ENCODE assay signal across 8 cellular contexts in the genomic region with DNA sequence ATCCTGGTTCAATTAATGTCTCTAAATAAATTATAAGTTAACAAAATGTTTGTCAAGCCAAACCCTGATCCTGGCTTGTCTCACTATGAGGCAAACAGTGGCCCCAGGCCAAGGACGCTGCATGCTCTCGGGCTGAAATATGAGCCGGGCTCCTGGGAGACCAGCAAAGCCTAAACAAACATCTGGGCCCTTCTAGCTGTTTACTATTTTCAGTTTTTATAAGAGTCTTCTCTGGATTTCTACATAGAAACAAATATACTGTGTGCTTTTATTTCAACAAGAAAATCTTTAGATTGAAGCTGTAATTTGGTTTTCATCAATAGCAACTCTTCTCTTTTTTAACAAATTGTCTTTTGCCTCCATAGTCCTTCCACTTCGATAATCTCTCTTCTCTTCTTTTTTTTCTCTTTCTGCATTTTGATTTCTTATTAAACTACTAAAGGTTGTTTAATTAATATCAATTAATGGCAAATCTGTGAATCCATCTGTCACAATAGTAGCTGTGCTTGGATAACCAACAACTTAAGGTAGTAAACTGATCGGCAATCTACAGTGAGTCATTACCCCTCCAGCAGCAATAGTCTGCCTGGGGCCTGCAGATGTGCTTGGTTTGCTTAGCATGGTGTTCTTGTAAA.
DNase-seq lines count a peak whose midpoint lies in the region; ATAC-seq and TF ChIP-seq lines count a peak whose summit lies in the region.

No MANE protein-coding gene starts in this region.

- no peak overlapping the region for H3K27ac Mint-ChIP-seq in activated CD8-positive, alpha-beta T cell treated with anti-CD3 and anti-CD28 coated beads for 36 hours

- POLR2A ChIA-PET in activated CD8-positive, alpha-beta T cell treated with anti-CD3 and anti-CD28 coated beads for 36 hours (lab: Charles Lee): no interaction called here

- intact Hi-C loops in breast epithelium (cut with DNase I; ENCODE audit: low total_unique reads) (no loop called here), lower leg skin (cut with DNase I; ENCODE audit: low total_unique reads) (no loop called here)
- intact Hi-C loops in activated CD8-positive, alpha-beta T cell treated with anti-CD3 and anti-CD28 coated beads for 36 hours (cut with micrococcal nuclease): no loop called here

- H3K4me1 Mint-ChIP-seq in activated CD8-positive, alpha-beta T cell treated with anti-CD3 and anti-CD28 coated beads for 36 hours (ENCODE audit: low read depth): no peaks in the 10 kb centered on the region

- no peaks in the 10 kb centered on the region for H3K9me3 Mint-ChIP-seq in activated CD8-positive, alpha-beta T cell treated with anti-CD3 and anti-CD28 coated beads for 36 hours

- H3K4me1 ChIP-seq in breast epithelium: no peaks in the 10 kb centered on the region

- H3K36me3 ChIP-seq in breast epithelium: no peaks in the 10 kb centered on the region

- no peak for ATAC-seq in activated CD8-positive, alpha-beta T cell treated with anti-CD3 and anti-CD28 coated beads for 36 hours
- ATAC-seq in HG03354 (IDR thresholded peaks at IDR 0.05; ENCODE audit: poor library complexity, severe bottlenecking, unreplicated experiment) (no peak), HG02884 (IDR thresholded peaks at IDR 0.05; ENCODE audit: unreplicated experiment) (no peak)

- TF ChIP-seq CTCF in AG10803 (conservative IDR thresholded peaks at IDR 0.05; ENCODE audit: low read length) (no peak), breast epithelium (IDR thresholded peaks at IDR 0.05) (no peak), lower leg skin (IDR thresholded peaks at IDR 0.05) (no peak)
- TF ChIP-seq CTCF in activated CD8-positive, alpha-beta T cell treated with anti-CD3 and anti-CD28 coated beads for 36 hours (IDR thresholded peaks at IDR 0.05): no peak

- no peaks in the 10 kb centered on the region for H3K9me3 ChIP-seq in breast epithelium

- H3K27me3 ChIP-seq in breast epithelium: no peaks in the 10 kb centered on the region

- H3K36me3 Mint-ChIP-seq in activated CD8-positive, alpha-beta T cell treated with anti-CD3 and anti-CD28 coated beads for 36 hours (ENCODE audit: low read depth): no peaks in the 10 kb centered on the region

- WGBS in lower leg skin, 2 donors: 24% methylated on average over 5 of the region's 5 CpGs

- DNase-seq in AG10803 (ENCODE audit: low read depth) (peak; percentile 72), NCI-H1694 (lab: John Stamatoyannopoulos, UW) (peak; percentile 59), breast epithelium (ENCODE audit: low spot score in 2 of 2) (peak; percentile 68 to 82), lower leg skin (ENCODE audit: low spot score in 2 of 2) (peak; percentile 70 to 93), NCI-H2227 (lab: John Stamatoyannopoulos, UW; ENCODE audit: unreplicated experiment) (no peak)
- DNase-seq in activated CD8-positive, alpha-beta T cell treated with anti-CD3 and anti-CD28 coated beads for 36 hours: no peak

- no peak for TF ChIP-seq POLR2A in breast epithelium (IDR thresholded peaks at IDR 0.05)
- TF ChIP-seq POLR2A in lower leg skin (IDR thresholded peaks at IDR 0.05): no peak

- peak overlapping the region; percentile 49 to 60 for H3K27ac ChIP-seq in breast epithelium

- CTCF ChIA-PET in activated CD8-positive, alpha-beta T cell treated with anti-CD3 and anti-CD28 coated beads for 36 hours (lab: Charles Lee): no interaction called here

- peaks cover 15% of the 10 kb centered on the region for H3K27me3 Mint-ChIP-seq in activated CD8-positive, alpha-beta T cell treated with anti-CD3 and anti-CD28 coated beads for 36 hours

- H3K4me3 Mint-ChIP-seq in activated CD8-positive, alpha-beta T cell treated with anti-CD3 and anti-CD28 coated beads for 36 hours: no peak overlapping the region

- H3K4me3 ChIP-seq in AG10803 (ENCODE audit: low read length): no peak overlapping the region
- H3K4me3 ChIP-seq in breast epithelium: no peak overlapping the region
- no peak overlapping the region for H3K4me3 ChIP-seq in lower leg skin (ENCODE audit: low read depth, poor library complexity, severe bottlenecking)

Comparison
In these comparisons a context has a peak if more than half of its experiments do, and no peak if none do; other contexts are left out.
1. DNase-seq: peak in AG10803 (single experiment), NCI-H1694 (single experiment), breast epithelium (2 of 2) and lower leg skin (2 of 2); none in activated CD8-positive, alpha-beta T cell treated with anti-CD3 and anti-CD28 coated beads for 36 hours (single experiment) and NCI-H2227 (single experiment).